29 cellular contexts compared by ENCODE assay signal in the genomic region with DNA sequence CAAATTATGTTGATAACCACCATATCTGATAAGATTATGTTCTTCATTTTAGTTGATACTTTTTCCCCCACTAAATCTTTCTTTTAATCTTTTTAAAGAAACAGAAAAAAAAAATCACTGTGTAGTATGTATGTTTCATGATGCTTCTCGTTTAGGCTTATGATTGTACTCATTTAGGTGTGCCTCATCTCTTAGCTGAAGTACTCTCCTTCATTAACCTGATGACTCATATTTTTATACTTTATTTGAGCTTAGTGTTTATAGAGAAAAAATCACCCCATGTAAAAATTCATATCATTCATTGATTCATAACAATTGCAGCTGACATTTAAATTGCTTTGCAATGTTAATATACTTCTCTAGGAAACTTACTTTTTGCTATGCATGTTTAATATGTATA.
"Had no signal": no experiment of that assay in that cellular context is flagged by ENCODE, and none has a peak within 500 bp of the region (broad histone marks: within the 10 kb centered on the region; RNA-seq: fewer than 3 reads in every experiment).

No MANE protein-coding gene starts in this region.

- H3K36me3 ChIP-seq: neutrophil had no signal

- H3K27me3 ChIP-seq: heart right ventricle, neutrophil, right lobe of liver, stomach, suprapubic skin, tibial nerve had no signal

- H3K4me1 ChIP-seq: parathyroid adenoma, right lobe of liver, suprapubic skin had no signal

- H3K4me3 ChIP-seq: heart right ventricle, right lobe of liver, smooth muscle cell, stomach, suprapubic skin, tibial nerve had no signal

- H3K27ac ChIP-seq: heart right ventricle, neutrophil, parathyroid adenoma, right lobe of liver, stomach, suprapubic skin, tibial nerve had no signal

- H3K27ac Mint-ChIP-seq: activated T-cell treated with anti-CD3 and anti-CD28 coated beads, Interleukin-2, amount 50 U/mL, for 24 hours; activated T-helper 17 cell treated with anti-CD3 and anti-CD28 coated beads, Interleukin-2, amount 50 U/mL, for 72 hours; stimulated activated memory B cell treated with anti-CD40 and anti-IgM and Interleukin-4, amounts not matched to agents 10 μg/mL and 1 μg/mL and 100 μg/mL, for 72 hours had no signal

- ATAC-seq: activated naive CD4-positive, alpha-beta T cell treated with anti-CD3 and anti-CD28 coated beads, Interleukin-2, amount 50 U/mL, for 72 hours; activated T-helper 17 cell treated with anti-CD3 and anti-CD28 coated beads, Interleukin-2, amount 50 U/mL, for 72 hours; heart right ventricle; left lobe of liver; natural killer cell; right lobe of liver; stimulated activated memory B cell treated with anti-CD40 and anti-IgM and Interleukin-4, amounts not matched to agents 10 μg/mL and 1 μg/mL and 100 μg/mL, for 72 hours had no signal

- H3K9me3 Mint-ChIP-seq: activated naive CD4-positive, alpha-beta T cell treated with anti-CD3 and anti-CD28 coated beads, Interleukin-2, amount 50 U/mL, for 72 hours; natural killer cell; stimulated activated memory B cell treated with anti-CD40 and anti-IgM and Interleukin-4, amounts not matched to agents 10 μg/mL and 1 μg/mL and 100 μg/mL, for 72 hours had no signal

- FAIRE-seq: endothelial cell of umbilical vein, keratinocyte had no signal

- H3K27me3 Mint-ChIP-seq: activated T-cell treated with anti-CD3 and anti-CD28 coated beads, Interleukin-2, amount 50 U/mL, for 24 hours; activated T-helper 17 cell treated with anti-CD3 and anti-CD28 coated beads, Interleukin-2, amount 50 U/mL, for 72 hours; stimulated activated memory B cell treated with anti-CD40 and anti-IgM and Interleukin-4, amounts not matched to agents 10 μg/mL and 1 μg/mL and 100 μg/mL, for 72 hours had no signal

- H3K9me3 ChIP-seq: heart right ventricle, neutrophil, right lobe of liver, stomach, suprapubic skin, tibial nerve had no signal

- DNase-seq: activated CD4-positive, alpha-beta T cell treated with anti-CD3 and anti-CD28 coated beads for 1 hour; activated CD4-positive, alpha-beta T cell treated with anti-CD3 and anti-CD28 coated beads, Interleukin-2, amount 50 U/mL, for 4 hours; activated CD8-positive, alpha-beta memory T cell treated with anti-CD3 and anti-CD28 coated beads for 24 hours; activated CD8-positive, alpha-beta memory T cell treated with anti-CD3 and anti-CD28 coated beads, Interleukin-2, amount 50 U/mL, for 4 hours; activated T-cell treated with anti-CD3 and anti-CD28 coated beads, Interleukin-2, amount 50 U/mL, for 24 hours; aorta; central memory CD4-positive, alpha-beta T cell; dermis blood vessel endothelial cell; effector CD8-positive, alpha-beta T cell; heart right ventricle; midbrain; natural killer cell; right lobe of liver; stimulated activated CD4-positive, alpha-beta T cell treated with anti-CD3 and anti-CD28 coated beads, Interleukin-15, amount 100 ng/mL, for 24 hours; stomach; T-helper 1 cell; T-helper 9 cell had no signal

- H3K4me3 Mint-ChIP-seq: activated T-cell treated with anti-CD3 and anti-CD28 coated beads, Interleukin-2, amount 50 U/mL, for 24 hours; activated T-helper 17 cell treated with anti-CD3 and anti-CD28 coated beads, Interleukin-2, amount 50 U/mL, for 72 hours; brain; natural killer cell; stimulated activated memory B cell treated with anti-CD40 and anti-IgM and Interleukin-4, amounts not matched to agents 10 μg/mL and 1 μg/mL and 100 μg/mL, for 72 hours had no signal
